14 cellular contexts compared by ENCODE assay signal in the genomic region with DNA sequence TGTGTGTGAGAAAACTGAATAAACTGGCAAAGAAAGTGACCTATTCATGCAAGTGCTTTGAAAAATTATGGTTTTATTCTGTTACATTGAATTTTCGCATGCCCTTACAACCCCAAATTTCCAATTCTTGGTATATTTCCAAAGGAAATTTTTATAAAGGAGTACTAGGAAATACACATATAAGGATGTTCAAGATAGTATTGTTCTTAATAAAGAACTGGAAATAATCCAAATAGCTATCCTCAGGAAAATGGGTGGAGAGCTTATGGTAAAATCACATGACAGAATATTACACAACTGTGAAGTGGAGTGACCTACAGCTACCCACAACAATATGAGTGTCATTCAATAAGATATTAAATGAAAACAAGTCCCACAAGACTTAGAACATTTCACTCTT.
DNase-seq lines count a peak whose midpoint lies in the region; ATAC-seq and TF ChIP-seq lines count a peak whose summit lies in the region.
"Had no signal": no experiment of that assay in that cellular context is flagged by ENCODE, and none has a peak within 500 bp of the region (broad histone marks: within the 10 kb centered on the region; RNA-seq: fewer than 3 reads in every experiment).

No MANE protein-coding gene starts in this region.

- no peaks in the 10 kb centered on the region for H3K4me1 Mint-ChIP-seq in activated T-cell treated with anti-CD3 and anti-CD28 coated beads, Interleukin-2, amount 50 U/mL, for 4 hours (ENCODE audit: low read depth)
- H3K4me1 Mint-ChIP-seq: CD4-positive, alpha-beta memory T cell had no signal

- H3K4me3 ChIP-seq in GM23248 (no peak overlapping the region), epithelial cell of esophagus (ENCODE audit: low read length) (no peak overlapping the region)
- H3K4me3 ChIP-seq: GM12878, GM23338 had no signal

- ATAC-seq in left lobe of liver (peak; percentile 40), HG03196 (IDR thresholded peaks at IDR 0.05; ENCODE audit: unreplicated experiment) (no peak)
- no peak for ATAC-seq in activated T-cell treated with anti-CD3 and anti-CD28 coated beads, Interleukin-2, amount 50 U/mL, for 4 hours
- ATAC-seq: GM12878, GM23338 had no signal

- no peak overlapping the region for H3K4me3 Mint-ChIP-seq in activated T-cell treated with anti-CD3 and anti-CD28 coated beads, Interleukin-2, amount 50 U/mL, for 4 hours
- H3K4me3 Mint-ChIP-seq: CD4-positive, alpha-beta memory T cell; GM23338 had no signal

- H4K20me1 ChIP-seq in GM23248 (ENCODE audit: insufficient read depth), result no peaks in the 10 kb centered on the region

- no peaks in the 10 kb centered on the region for H3K9me3 ChIP-seq in GM23248 (ENCODE audit: low read depth)
- H3K9me3 ChIP-seq: BE2C had no signal

- H3F3A ChIP-seq in GM23248 (ENCODE audit: insufficient read depth), result peaks cover 26% of the 10 kb centered on the region

- no peaks in the 10 kb centered on the region for H3K9me2 ChIP-seq in GM23248 (ENCODE audit: insufficient read depth)

- peaks cover 22% of the 10 kb centered on the region for H3K4me1 ChIP-seq in GM23248 (ENCODE audit: insufficient read depth)

- no peaks in the 10 kb centered on the region for H3K27me3 ChIP-seq in GM23248 (replicated peaks; ENCODE audit: insufficient read depth)

- H3K9me3 Mint-ChIP-seq in activated T-cell treated with anti-CD3 and anti-CD28 coated beads, Interleukin-2, amount 50 U/mL, for 4 hours, result no peaks in the 10 kb centered on the region
- H3K9me3 Mint-ChIP-seq: CD4-positive, alpha-beta memory T cell; GM23338 had no signal

- no peaks in the 10 kb centered on the region for H3K36me3 ChIP-seq in GM23248 (ENCODE audit: low read depth)
- H3K36me3 ChIP-seq: BE2C had no signal

- DNase-seq in GM23248, result peak; percentile 27
- DNase-seq in epithelial cell of esophagus (ENCODE audit: low read depth), result peak; percentile 24
- DNase-seq in left lobe of liver (ENCODE audit: low spot score), result no peak
- DNase-seq in pulmonary artery endothelial cell (ENCODE audit: low read depth, low spot score), result peak; percentile 50
- DNase-seq in activated T-cell treated with anti-CD3 and anti-CD28 coated beads, Interleukin-2, amount 50 U/mL, for 4 hours, result no peak
- DNase-seq in HPDE6-E6E7 (ENCODE audit: extremely low spot score), result no peak
- DNase-seq: BE2C; CD4-positive, alpha-beta memory T cell; DMS79; H7 had no signal

- H3K36me3 Mint-ChIP-seq in activated T-cell treated with anti-CD3 and anti-CD28 coated beads, Interleukin-2, amount 50 U/mL, for 4 hours (ENCODE audit: insufficient read depth), result peaks cover 3% of the 10 kb centered on the region

- H3K27ac ChIP-seq in GM23248, result no peak overlapping the region
- H3K27ac ChIP-seq: C4-2B had no signal

- TF ChIP-seq CTCF in epithelial cell of esophagus (IDR thresholded peaks at IDR 0.05; ENCODE audit: insufficient read depth, low read depth, low read length, missing control alignments), result no peak

- WGBS in GM23248 (ENCODE audit: low coverage in 1 of 2, low lambda C conversion rate in 2 of 2, missing lambda C conversion rate in 2 of 2), 2 experiments, result 94 to 97% methylated on average over 1 of the region's 1 CpG

- H2AFZ ChIP-seq in GM23248, result no peak overlapping the region
- H2AFZ ChIP-seq: GM23338 had no signal

- no peak overlapping the region for H3K4me2 ChIP-seq in GM23248 (ENCODE audit: unreplicated experiment)
- H3K4me2 ChIP-seq: GM23338 had no signal

- H3K79me2 ChIP-seq in GM23248 (ENCODE audit: insufficient read depth), result no peaks in the 10 kb centered on the region

- H3K9ac ChIP-seq in GM23248, result no peak overlapping the region

- H3K27me3 Mint-ChIP-seq in activated T-cell treated with anti-CD3 and anti-CD28 coated beads, Interleukin-2, amount 50 U/mL, for 4 hours (ENCODE audit: low read depth), result no peaks in the 10 kb centered on the region
- H3K27me3 Mint-ChIP-seq: CD4-positive, alpha-beta memory T cell had no signal

- in situ Hi-C loops in GM23248 (cut with MboI), result no loop called here

Comparison
In these comparisons a context has a peak if more than half of its experiments do, and no peak if none do; other contexts are left out.
1. DNase-seq: peak in GM23248 (single experiment), epithelial cell of esophagus (single experiment) and pulmonary artery endothelial cell (single experiment); none in left lobe of liver (single experiment), activated T-cell treated with anti-CD3 and anti-CD28 coated beads, Interleukin-2, amount 50 U/mL, for 4 hours (single experiment) and HPDE6-E6E7 (single experiment).